Comparison of ENCODE assay signal across 11 cellular contexts in the genomic region with DNA sequence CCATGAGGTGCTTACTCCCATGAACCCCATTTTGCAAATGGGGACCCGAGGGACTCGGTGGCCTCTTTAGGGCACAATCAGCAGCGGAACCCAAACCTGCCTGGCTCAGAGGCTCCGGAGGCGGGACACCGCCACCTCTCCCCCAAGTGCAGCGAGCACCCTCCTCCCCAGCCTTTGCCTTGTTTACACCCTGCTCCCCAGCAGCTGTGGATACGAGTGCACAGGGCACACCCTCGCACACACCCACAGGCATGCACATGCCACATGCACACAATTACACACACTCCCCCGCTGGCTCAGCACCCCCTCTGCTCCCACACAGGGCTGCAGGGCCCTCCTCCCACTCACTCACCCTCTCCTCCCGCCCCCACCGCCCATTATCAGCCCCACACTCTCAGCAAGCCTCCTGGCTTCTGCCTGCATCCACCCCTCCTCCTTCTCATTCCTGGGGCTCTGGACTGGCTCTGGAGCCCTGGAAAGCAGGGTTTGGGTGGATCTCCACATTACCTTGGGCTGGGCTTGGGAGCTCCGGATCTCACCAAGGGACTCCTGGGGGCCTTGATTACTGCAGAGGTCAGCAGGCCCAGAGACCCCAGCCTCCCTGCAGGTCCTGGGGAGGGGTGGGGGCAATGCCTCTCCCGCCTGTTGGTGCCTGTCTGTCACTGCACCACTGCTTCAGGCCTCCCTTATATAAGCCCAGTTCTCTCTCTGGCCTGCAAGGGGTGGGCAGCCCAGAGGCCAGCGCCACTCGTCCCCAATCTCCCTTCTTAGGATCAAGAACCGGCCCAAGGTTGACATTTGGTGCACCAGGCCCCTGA. TPM values are rescaled to one million over a fixed set of nuclear protein-coding genes. Genes with fewer than 3 reads are reported as not detected.
DNase-seq lines count a peak whose midpoint lies in the region; ATAC-seq, FAIRE-seq and TF ChIP-seq lines count a peak whose summit lies in the region.
"Had no signal": no experiment of that assay in that cellular context is flagged by ENCODE, and none has a peak within 500 bp of the region (broad histone marks: within the 10 kb centered on the region; RNA-seq: fewer than 3 reads in every experiment).

No MANE protein-coding gene starts in this region.

- H3K4me3 Mint-ChIP-seq in naive thymus-derived CD8-positive, alpha-beta T cell = no peak overlapping the region

- ATAC-seq in naive thymus-derived CD8-positive, alpha-beta T cell = no peak
- no peak for ATAC-seq in GM19455 (IDR thresholded peaks at IDR 0.05; ENCODE audit: unreplicated experiment)

- H3K27me3 Mint-ChIP-seq in naive thymus-derived CD8-positive, alpha-beta T cell = no peaks in the 10 kb centered on the region

- H3K36me3 ChIP-seq in HUES6 (ENCODE audit: control insufficient read depth, insufficient read depth, low read length) (peaks cover 6% of the 10 kb centered on the region; the same call in 1 of the 2 replicates), spleen (peaks cover 0 to 94% (median 37%) of the 10 kb centered on the region in 6 donors)

- POLR2A ChIA-PET in naive thymus-derived CD8-positive, alpha-beta T cell (lab: Charles Lee) = no interaction called here

- DNase-seq in caudate nucleus (lab: John Stamatoyannopoulos, UW) (peak in 27 of 61 donors; percentile 23 to 83 (median 50)), left kidney (ENCODE audit: low read depth, low spot score) (peak; percentile 91), spleen (no peak), LoVo (ENCODE audit: low spot score) (no peak), D721Med (ENCODE audit: insufficient read length, low spot score) (no peak)
- DNase-seq in naive thymus-derived CD8-positive, alpha-beta T cell = no peak
- DNase-seq: cortex of kidney, GOT3, MV-4-11 had no signal

- H3K4me1 ChIP-seq in HUES6 (ENCODE audit: control insufficient read depth, insufficient read depth, low read length) (peaks cover 21% of the 10 kb centered on the region), spleen (peaks cover 3 to 55% (median 24%) of the 10 kb centered on the region in 6 donors)

- H3K9me3 Mint-ChIP-seq in naive thymus-derived CD8-positive, alpha-beta T cell = no peaks in the 10 kb centered on the region

- WGBS in spleen, 5 donors = 80 to 97% (median 84%) methylated on average over 14 to 17 of the region's 17 CpGs

- peaks cover 8 to 33% (median 28%) of the 10 kb centered on the region in 4 donors for H3K4me1 Mint-ChIP-seq in naive thymus-derived CD8-positive, alpha-beta T cell

- H3K27me3 ChIP-seq in HUES6 (ENCODE audit: control insufficient read depth, insufficient read depth, low read length) = no peaks in the 10 kb centered on the region
- no peaks in the 10 kb centered on the region for H3K27me3 ChIP-seq in spleen (replicated peaks in 1 of 7)

- no peak for TF ChIP-seq POLR2A in spleen (IDR thresholded peaks at IDR 0.05)

- no peak for TF ChIP-seq CTCF in spleen (IDR thresholded peaks at IDR 0.05 in 8 of 11, conservative IDR thresholded peaks at IDR 0.05 in 3 of 11)
- TF ChIP-seq CTCF in D721Med (IDR thresholded peaks at IDR 0.05; ENCODE audit: insufficient read depth, missing control alignments) = no peak

- peaks cover 0 to 51% (median 5%) of the 10 kb centered on the region in 3 donors for H3K36me3 Mint-ChIP-seq in naive thymus-derived CD8-positive, alpha-beta T cell

- H3K27ac ChIP-seq in HUES6 (ENCODE audit: low read depth, low read length) (no peak overlapping the region), caudate nucleus (ENCODE audit: low read depth, low read length) (peak overlapping the region; percentile 91), spleen (peak overlapping the region in 5 of 8 donors; percentile 32 to 56 (median 51))

- no peak for FAIRE-seq in D721Med (lab: Jason Lieb, UNC)

- peak overlapping the region in 1 of 10 donors; percentile 8 for H3K27ac Mint-ChIP-seq in naive thymus-derived CD8-positive, alpha-beta T cell

- H3K4me3 ChIP-seq in HUES6 (ENCODE audit: low read depth, low read length) = peak overlapping the region; percentile 17; the same call in 1 of the 2 replicates
- H3K4me3 ChIP-seq in spleen = no peak overlapping the region

- intact Hi-C loops in spleen (cut with DNase I; ENCODE audit: low total_unique reads) = no loop called here

- no peaks in the 10 kb centered on the region for H3K9me3 ChIP-seq in HUES6 (ENCODE audit: control insufficient read depth, insufficient read depth, low read depth, low read length)
- no peaks in the 10 kb centered on the region for H3K9me3 ChIP-seq in spleen

- no peak overlapping the region for H3K9ac ChIP-seq in HUES6 (ENCODE audit: low read length)

RNA-seq across cellular contexts. Expression of gene PDK2, which starts 6.4 kb away (rescaled TPM):
- total RNA-seq in spleen = 10 to 100 TPM; 22.9 to 41.5 (median 26.1) TPM
- 10 to 100 TPM in 1 of 3 donors, 1 to 10 TPM in 2; 8.7 to 16.9 (median 9.5) TPM for polyA plus RNA-seq in spleen
- 10 to 100 TPM; 44.4 to 45.3 TPM for total RNA-seq in naive thymus-derived CD8-positive, alpha-beta T cell
- 10 to 100 TPM; 27.9 to 47.4 (median 40.4) TPM for polyA plus RNA-seq in naive thymus-derived CD8-positive, alpha-beta T cell

RNA-seq across cellular contexts. Expression of gene SAMD14, which starts 28.4 kb away (rescaled TPM):
- total RNA-seq in spleen = 1 to 10 TPM; 1.2 to 7.5 (median 4.1) TPM
- 1 to 10 TPM; 1.1 to 1.9 (median 1.1) TPM for polyA plus RNA-seq in spleen
- under 1 TPM in 1 of 2 experiments, not detected in 1; 0.30 TPM for total RNA-seq in naive thymus-derived CD8-positive, alpha-beta T cell
- polyA plus RNA-seq in naive thymus-derived CD8-positive, alpha-beta T cell = not detected

RNA-seq across cellular contexts. Expression of gene ITGA3, which starts 45.6 kb away (rescaled TPM):
- total RNA-seq in spleen = 10 to 100 TPM; 22.7 to 52.3 (median 41.1) TPM
- polyA plus RNA-seq in spleen = 10 to 100 TPM in 1 of 3 donors, 1 to 10 TPM in 2; 5.5 to 16.6 (median 8.1) TPM
- 1 to 10 TPM; 8.0 to 8.5 TPM for total RNA-seq in naive thymus-derived CD8-positive, alpha-beta T cell
- 1 to 10 TPM in 2 of 3 donors, under 1 TPM in 1; 0.40 to 1.5 (median 1.4) TPM for polyA plus RNA-seq in naive thymus-derived CD8-positive, alpha-beta T cell

RNA-seq across cellular contexts. Expression of gene PPP1R9B, which starts 48.9 kb away (rescaled TPM):
- 100 to 1,000 TPM in 4 of 7 donors, 10 to 100 TPM in 3; 54.1 to 136 (median 112) TPM for total RNA-seq in spleen
- polyA plus RNA-seq in spleen = 100 to 1,000 TPM in 1 of 3 donors, 10 to 100 TPM in 2; 30.0 to 105 (median 40.9) TPM
- 10 to 100 TPM; 82.8 to 83.6 TPM for total RNA-seq in naive thymus-derived CD8-positive, alpha-beta T cell
- under 1 TPM; 0.29 to 0.84 (median 0.67) TPM for polyA plus RNA-seq in naive thymus-derived CD8-positive, alpha-beta T cell
